9 cellular contexts compared by ENCODE assay signal in the genomic region with DNA sequence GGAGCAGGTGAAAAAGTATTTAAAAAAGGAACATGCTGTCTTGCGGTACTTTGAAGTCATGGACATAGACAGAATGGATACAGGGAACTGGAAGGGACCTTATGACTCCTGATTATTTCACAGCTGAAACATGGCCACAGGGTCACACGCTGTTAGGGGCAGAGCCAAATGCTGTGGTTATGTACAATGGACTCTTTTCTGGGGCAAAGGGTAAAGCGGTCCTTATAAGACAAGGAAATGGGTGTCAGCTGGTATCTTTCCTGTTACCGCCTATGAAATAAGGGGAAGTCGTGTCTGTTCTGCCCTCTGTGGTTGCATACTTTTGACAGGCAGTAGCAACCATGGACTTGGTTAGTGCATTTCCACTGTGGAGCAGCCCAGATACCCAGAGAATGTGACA. TPM values are rescaled to one million over a fixed set of nuclear protein-coding genes. Genes with fewer than 3 reads are reported as not detected.
DNase-seq lines count a peak whose midpoint lies in the region; ATAC-seq and TF ChIP-seq lines count a peak whose summit lies in the region.
"Had no signal": no experiment of that assay in that cellular context is flagged by ENCODE, and none has a peak within 500 bp of the region (broad histone marks: within the 10 kb centered on the region; RNA-seq: fewer than 3 reads in every experiment).

No MANE protein-coding gene starts in this region.

- peaks cover 3% of the 10 kb centered on the region for H3K36me3 Mint-ChIP-seq in activated naive CD4-positive, alpha-beta T cell treated with anti-CD3 and anti-CD28 coated beads for 36 hours (ENCODE audit: low read depth)
- no peaks in the 10 kb centered on the region for H3K36me3 Mint-ChIP-seq in activated naive CD4-positive, alpha-beta T cell treated with anti-CD3 and anti-CD28 coated beads, Interleukin-2, amount 50 U/mL, for 72 hours
- peaks cover 8% of the 10 kb centered on the region for H3K36me3 Mint-ChIP-seq in type B pancreatic cell

- peaks cover 11% of the 10 kb centered on the region for H3K4me1 Mint-ChIP-seq in activated naive CD4-positive, alpha-beta T cell treated with anti-CD3 and anti-CD28 coated beads for 36 hours (ENCODE audit: low read depth)
- peaks cover 29% of the 10 kb centered on the region for H3K4me1 Mint-ChIP-seq in type B pancreatic cell (ENCODE audit: unreplicated experiment)

- H3K9me3 Mint-ChIP-seq in activated naive CD4-positive, alpha-beta T cell treated with anti-CD3 and anti-CD28 coated beads for 36 hours = no peaks in the 10 kb centered on the region
- no peaks in the 10 kb centered on the region for H3K9me3 Mint-ChIP-seq in activated naive CD4-positive, alpha-beta T cell treated with anti-CD3 and anti-CD28 coated beads, Interleukin-2, amount 50 U/mL, for 72 hours
- no peaks in the 10 kb centered on the region for H3K9me3 Mint-ChIP-seq in type B pancreatic cell

- H3K36me3 ChIP-seq in liver (ENCODE audit: control insufficient read depth in 4 of 4, insufficient read depth in 3 of 4, low read depth in 1 of 4, low read length in 3 of 4) = peaks cover 0 to 6% (median 5%) of the 10 kb centered on the region in 4 donors

- intact Hi-C loops in activated naive CD4-positive, alpha-beta T cell treated with anti-CD3 and anti-CD28 coated beads for 36 hours (cut with micrococcal nuclease) = no loop called here

- TF ChIP-seq RAD21 in liver (IDR thresholded peaks at IDR 0.05) = peak in 1 of 2 donors; percentile 20

- no peaks in the 10 kb centered on the region for H3K27me3 Mint-ChIP-seq in activated naive CD4-positive, alpha-beta T cell treated with anti-CD3 and anti-CD28 coated beads for 36 hours (ENCODE audit: low read depth)
- H3K27me3 Mint-ChIP-seq in type B pancreatic cell = no peaks in the 10 kb centered on the region

- DNase-seq in activated naive CD4-positive, alpha-beta T cell treated with anti-CD3 and anti-CD28 coated beads for 36 hours = peak; percentile 22
- DNase-seq in activated naive CD4-positive, alpha-beta T cell treated with Interleukin-2 at 50 U/mL for 16 hours = no peak
- DNase-seq in activated naive CD4-positive, alpha-beta T cell treated with anti-CD3 and anti-CD28 coated beads, Interleukin-2, amount 50 U/mL, for 72 hours (ENCODE audit: low spot score in 2 of 2) = no peak
- no peak for DNase-seq in type B pancreatic cell (ENCODE audit: extremely low spot score, unreplicated experiment)
- no peak for DNase-seq in OCI-M2 (lab: John Stamatoyannopoulos, UW; ENCODE audit: unreplicated experiment)
- no peak for DNase-seq in EL
- DNase-seq in COLO668 (lab: John Stamatoyannopoulos, UW; ENCODE audit: unreplicated experiment) = no peak

- WGBS in liver = 38% methylated on average over 5 of the region's 5 CpGs

- no peaks in the 10 kb centered on the region for H3K27me3 ChIP-seq in liver (ENCODE audit: control insufficient read depth in 4 of 4, insufficient read depth in 4 of 4, low read length in 3 of 4)

- H3K4me3 ChIP-seq in liver (ENCODE audit: low read depth in 1 of 3, low read length in 3 of 3) = no peak overlapping the region

- peak overlapping the region; percentile 39 to 83 for H3K27ac ChIP-seq in liver (ENCODE audit: low read depth in 1 of 2, low read length in 2 of 2)

- CTCF ChIA-PET in activated naive CD4-positive, alpha-beta T cell treated with anti-CD3 and anti-CD28 coated beads for 36 hours (lab: Charles Lee) = interaction anchor here (0.6 to 0.9 kb wide), 2 partner anchors 15 to 234 kb away, joined by 3 read pairs; no protein-coding TSS in a partner anchor

- peak; percentile 18 to 43 for ATAC-seq in activated naive CD4-positive, alpha-beta T cell treated with anti-CD3 and anti-CD28 coated beads, Interleukin-2, amount 50 U/mL, for 72 hours

- H3K4me3 Mint-ChIP-seq in activated naive CD4-positive, alpha-beta T cell treated with anti-CD3 and anti-CD28 coated beads for 36 hours = no peak overlapping the region
- peak overlapping the region; percentile 60 for H3K4me3 Mint-ChIP-seq in type B pancreatic cell

- no peak overlapping the region for H3K9ac ChIP-seq in liver (ENCODE audit: low read depth in 1 of 2, low read length in 2 of 2)

- no peaks in the 10 kb centered on the region for H3K9me3 ChIP-seq in liver (ENCODE audit: control insufficient read depth in 4 of 4, low read length in 3 of 4)

- H3K4me1 ChIP-seq in liver (ENCODE audit: control insufficient read depth in 4 of 4, insufficient read depth in 4 of 4, low read length in 3 of 4) = peaks cover 8 to 57% (median 50%) of the 10 kb centered on the region in 4 donors

- no peak overlapping the region for H3K27ac Mint-ChIP-seq in activated naive CD4-positive, alpha-beta T cell treated with anti-CD3 and anti-CD28 coated beads for 36 hours
- peak overlapping the region; percentile 12 to 44 for H3K27ac Mint-ChIP-seq in activated naive CD4-positive, alpha-beta T cell treated with anti-CD3 and anti-CD28 coated beads, Interleukin-2, amount 50 U/mL, for 72 hours
- peak overlapping the region; percentile 94 for H3K27ac Mint-ChIP-seq in type B pancreatic cell

- TF ChIP-seq CTCF in liver (IDR thresholded peaks at IDR 0.05; ENCODE audit: low read depth, low read length, missing input control) (no peak), type B pancreatic cell (conservative IDR thresholded peaks at IDR 0.05) (no peak)

TF ChIP-seq in liver, 16 proteins besides CTCF, POLR2A, EP300 and RAD21:
- peak; percentile 61 for TF ChIP-seq YY1 (IDR thresholded peaks at IDR 0.05)
- peak; percentile 11 for TF ChIP-seq FOXA2 (IDR thresholded peaks at IDR 0.05)
- peak in 1 of 2 donors; percentile 27 for TF ChIP-seq HNF4A (conservative IDR thresholded peaks at IDR 0.05)
- no peak for TF ChIP-seq GABPA (IDR thresholded peaks at IDR 0.05 in 1 of 2, conservative IDR thresholded peaks at IDR 0.05 in 1 of 2)
- no peak for TF ChIP-seq FOXA1 (IDR thresholded peaks at IDR 0.05)
- TF ChIP-seq SP1 (IDR thresholded peaks at IDR 0.05) = peak; percentile 56
- peak; percentile 42 to 68 for TF ChIP-seq RXRA (IDR thresholded peaks at IDR 0.05)
- peak; percentile 62 for TF ChIP-seq NR2F2 (IDR thresholded peaks at IDR 0.05)
- no peak for TF ChIP-seq TAF1 (conservative IDR thresholded peaks at IDR 0.05)
- TF ChIP-seq, protein P1, sequence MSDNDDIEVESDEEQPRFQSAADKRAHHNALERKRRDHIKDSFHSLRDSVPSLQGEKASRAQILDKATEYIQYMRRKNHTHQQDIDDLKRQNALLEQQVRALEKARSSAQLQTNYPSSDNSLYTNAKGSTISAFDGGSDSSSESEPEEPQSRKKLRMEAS (IDR thresholded peaks at IDR 0.05) = peak; percentile 53
- TF ChIP-seq JUND (IDR thresholded peaks at IDR 0.05) = no peak
- TF ChIP-seq, protein P2, sequence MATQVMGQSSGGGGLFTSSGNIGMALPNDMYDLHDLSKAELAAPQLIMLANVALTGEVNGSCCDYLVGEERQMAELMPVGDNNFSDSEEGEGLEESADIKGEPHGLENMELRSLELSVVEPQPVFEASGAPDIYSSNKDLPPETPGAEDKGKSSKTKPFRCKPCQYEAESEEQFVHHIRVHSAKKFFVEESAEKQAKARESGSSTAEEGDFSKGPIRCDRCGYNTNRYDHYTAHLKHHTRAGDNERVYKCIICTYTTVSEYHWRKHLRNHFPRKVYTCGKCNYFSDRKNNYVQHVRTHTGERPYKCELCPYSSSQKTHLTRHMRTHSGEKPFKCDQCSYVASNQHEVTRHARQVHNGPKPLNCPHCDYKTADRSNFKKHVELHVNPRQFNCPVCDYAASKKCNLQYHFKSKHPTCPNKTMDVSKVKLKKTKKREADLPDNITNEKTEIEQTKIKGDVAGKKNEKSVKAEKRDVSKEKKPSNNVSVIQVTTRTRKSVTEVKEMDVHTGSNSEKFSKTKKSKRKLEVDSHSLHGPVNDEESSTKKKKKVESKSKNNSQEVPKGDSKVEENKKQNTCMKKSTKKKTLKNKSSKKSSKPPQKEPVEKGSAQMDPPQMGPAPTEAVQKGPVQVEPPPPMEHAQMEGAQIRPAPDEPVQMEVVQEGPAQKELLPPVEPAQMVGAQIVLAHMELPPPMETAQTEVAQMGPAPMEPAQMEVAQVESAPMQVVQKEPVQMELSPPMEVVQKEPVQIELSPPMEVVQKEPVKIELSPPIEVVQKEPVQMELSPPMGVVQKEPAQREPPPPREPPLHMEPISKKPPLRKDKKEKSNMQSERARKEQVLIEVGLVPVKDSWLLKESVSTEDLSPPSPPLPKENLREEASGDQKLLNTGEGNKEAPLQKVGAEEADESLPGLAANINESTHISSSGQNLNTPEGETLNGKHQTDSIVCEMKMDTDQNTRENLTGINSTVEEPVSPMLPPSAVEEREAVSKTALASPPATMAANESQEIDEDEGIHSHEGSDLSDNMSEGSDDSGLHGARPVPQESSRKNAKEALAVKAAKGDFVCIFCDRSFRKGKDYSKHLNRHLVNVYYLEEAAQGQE (IDR thresholded peaks at IDR 0.05) = no peak
TF ChIP-seq in liver: peak in this region for 7.

RNA-seq across cellular contexts. Expression of a gene that starts 12.8 kb away (rescaled TPM):
- not detected for total RNA-seq in activated naive CD4-positive, alpha-beta T cell treated with anti-CD3 and anti-CD28 coated beads for 36 hours
- total RNA-seq in activated naive CD4-positive, alpha-beta T cell treated with anti-CD3 and anti-CD28 coated beads, Interleukin-2, amount 50 U/mL, for 72 hours = under 1 TPM in 1 of 2 donors, not detected in 1; 0.10 TPM
- 1 to 10 TPM; 2.8 to 5.9 TPM for total RNA-seq in liver
- polyA plus RNA-seq in liver = 1 to 10 TPM; 4.0 to 5.0 TPM
- total RNA-seq in type B pancreatic cell (ENCODE audit: low replicate concordance) = 71.7 and 170 TPM in 2 replicates
- total RNA-seq: T-helper 2 cell treated with Interferon-gamma antibody and Interleukin-4, amounts not matched to agents 100 ng/mL and 5 ng/mL, for 36 hours had no signal

Comparison
In these comparisons a context has a peak if more than half of its experiments do, and no peak if none do; other contexts are left out.
1. RNA of a gene that starts 12.8 kb away (total RNA-seq): 71.7 to 170 TPM in type B pancreatic cell; 2.8 to 5.9 TPM in liver, 0.10 TPM in activated naive CD4-positive, alpha-beta T cell treated with anti-CD3 and anti-CD28 coated beads, Interleukin-2, amount 50 U/mL, for 72 hours and not detected in activated naive CD4-positive, alpha-beta T cell treated with anti-CD3 and anti-CD28 coated beads for 36 hours; every median in the first group is over 10 times any median in the second.